8 cellular contexts compared by ENCODE assay signal in genomic region chr11:45180888-45181594, GRCh38. TPM values are rescaled to one million over a fixed set of nuclear protein-coding genes. Genes with fewer than 3 reads are reported as not detected.
DNase-seq lines count a peak whose midpoint lies in the region; ATAC-seq and TF ChIP-seq lines count a peak whose summit lies in the region.

No MANE protein-coding gene starts in this region.

- H3K4me1 ChIP-seq in osteoblast (ENCODE audit: insufficient read depth, low read length), result peaks cover 18% of the 10 kb centered on the region
- H3K4me1 ChIP-seq in vagina, result peaks cover 35% of the 10 kb centered on the region

- peak overlapping the region; percentile 51 for H3K4me3 ChIP-seq in fibroblast of villous mesenchyme (ENCODE audit: low read depth, low read length)
- H3K4me3 ChIP-seq in osteoblast (ENCODE audit: insufficient read depth, low read length), result peak overlapping the region; percentile 64
- H3K4me3 ChIP-seq in vagina, result peak overlapping the region; percentile 65 to 75

- no peaks in the 10 kb centered on the region for H3K9me3 Mint-ChIP-seq in activated T-helper 17 cell treated with anti-CD3 and anti-CD28 coated beads, Interleukin-2, amount 50 U/mL, for 72 hours

- H3K27ac ChIP-seq in osteoblast (ENCODE audit: low read depth, low read length), result no peak overlapping the region
- peak overlapping the region; percentile 95 for H3K27ac ChIP-seq in vagina

- intact Hi-C loops in vagina (cut with DNase I), result no loop called here

- H3K79me2 ChIP-seq in osteoblast (ENCODE audit: insufficient read depth, low read length), result no peaks in the 10 kb centered on the region

- H3K4me3 Mint-ChIP-seq in activated T-helper 17 cell treated with anti-CD3 and anti-CD28 coated beads, Interleukin-2, amount 50 U/mL, for 72 hours, result peak overlapping the region; percentile 29

- no peaks in the 10 kb centered on the region for H3K36me3 Mint-ChIP-seq in activated T-helper 17 cell treated with anti-CD3 and anti-CD28 coated beads, Interleukin-2, amount 50 U/mL, for 72 hours (ENCODE audit: low read depth)

- H3K4me2 ChIP-seq in osteoblast (ENCODE audit: insufficient read depth, low read length), result peak overlapping the region; percentile 68

- no peaks in the 10 kb centered on the region for H3K36me3 ChIP-seq in osteoblast (ENCODE audit: insufficient read depth, low read length)
- H3K36me3 ChIP-seq in vagina, result peaks cover 0 to 14% of the 10 kb centered on the region in 2 donors

- peaks cover 14% of the 10 kb centered on the region for H3K4me1 Mint-ChIP-seq in activated T-helper 17 cell treated with anti-CD3 and anti-CD28 coated beads, Interleukin-2, amount 50 U/mL, for 72 hours

- TF ChIP-seq CTCF in fibroblast of villous mesenchyme (IDR thresholded peaks at IDR 0.05; ENCODE audit: insufficient read depth, low read depth, low read length) (no peak), osteoblast (IDR thresholded peaks at IDR 0.05; ENCODE audit: extremely low read depth, low read depth, low read length) (no peak), vagina (IDR thresholded peaks at IDR 0.05) (no peak)

- peaks cover 3% of the 10 kb centered on the region for H3K27me3 ChIP-seq in osteoblast (ENCODE audit: insufficient read depth, low read length)
- H3K27me3 ChIP-seq in vagina, result no peaks in the 10 kb centered on the region

- H3K27ac Mint-ChIP-seq in activated T-helper 17 cell treated with anti-CD3 and anti-CD28 coated beads, Interleukin-2, amount 50 U/mL, for 72 hours, result no peak overlapping the region

- TF ChIP-seq POLR2A in vagina (IDR thresholded peaks at IDR 0.05), result peak in 1 of 2 donors; percentile 46

- H3K27me3 Mint-ChIP-seq in activated T-helper 17 cell treated with anti-CD3 and anti-CD28 coated beads, Interleukin-2, amount 50 U/mL, for 72 hours, result peaks cover 25% of the 10 kb centered on the region

- ATAC-seq in activated T-helper 17 cell treated with anti-CD3 and anti-CD28 coated beads, Interleukin-2, amount 50 U/mL, for 72 hours (replicated peaks), result peak; percentile 89
- ATAC-seq in HG02885 (IDR thresholded peaks at IDR 0.05; ENCODE audit: poor library complexity, unreplicated experiment), result no peak

- H2AFZ ChIP-seq in osteoblast (ENCODE audit: low read length), result peak overlapping the region; percentile 29

- no peaks in the 10 kb centered on the region for H3K9me3 ChIP-seq in osteoblast (ENCODE audit: low read depth, low read length)
- no peaks in the 10 kb centered on the region for H3K9me3 ChIP-seq in vagina

- H4K20me1 ChIP-seq in osteoblast (ENCODE audit: insufficient read depth, low read length), result peaks cover 4% of the 10 kb centered on the region

- peak; percentile 83 for DNase-seq in Daoy (ENCODE audit: low read depth)
- peak; percentile 26 for DNase-seq in NCI-H1105 (lab: John Stamatoyannopoulos, UW)
- peak; percentile 37 for DNase-seq in fibroblast of villous mesenchyme (ENCODE audit: low read depth)
- DNase-seq in osteoblast (ENCODE audit: insufficient read length, low spot score, missing footprints), result peak; percentile 99
- no peak for DNase-seq in vagina (ENCODE audit: extremely low spot score in 2 of 2)
- no peak for DNase-seq in NAMALWA (ENCODE audit: low spot score)

RNA-seq across cellular contexts. Expression of gene PRDM11, which starts 34.6 kb away (rescaled TPM):
- 2.4 and 2.7 TPM in 2 replicates for total RNA-seq in Daoy (2014; rRNA removed; shearing (Covaris generic))
- 1 to 10 TPM in 1 of 2 donors, under 1 TPM in 1; 0.40 to 2.0 TPM for total RNA-seq in activated T-helper 17 cell treated with anti-CD3 and anti-CD28 coated beads, Interleukin-2, amount 50 U/mL, for 72 hours
- 4.2 and 6.5 TPM in 2 replicates for total RNA-seq in fibroblast of villous mesenchyme
- 5.4 and 6.8 TPM in 2 replicates for total RNA-seq in osteoblast
- 15.2 TPM for total RNA-seq in vagina

Comparison
In these comparisons a context has a peak if more than half of its experiments do, and no peak if none do; other contexts are left out.
1. DNase-seq: peak in Daoy (single experiment), NCI-H1105 (single experiment), fibroblast of villous mesenchyme (single experiment) and osteoblast (single experiment); none in vagina (0 of 2) and NAMALWA (single experiment).
2. Peak in every context shown above with its lines, with median percentiles within 50 percentile points of each other: H3K4me3 ChIP-seq.